ENCODE assay signal across 2 cellular contexts in the genomic region with DNA sequence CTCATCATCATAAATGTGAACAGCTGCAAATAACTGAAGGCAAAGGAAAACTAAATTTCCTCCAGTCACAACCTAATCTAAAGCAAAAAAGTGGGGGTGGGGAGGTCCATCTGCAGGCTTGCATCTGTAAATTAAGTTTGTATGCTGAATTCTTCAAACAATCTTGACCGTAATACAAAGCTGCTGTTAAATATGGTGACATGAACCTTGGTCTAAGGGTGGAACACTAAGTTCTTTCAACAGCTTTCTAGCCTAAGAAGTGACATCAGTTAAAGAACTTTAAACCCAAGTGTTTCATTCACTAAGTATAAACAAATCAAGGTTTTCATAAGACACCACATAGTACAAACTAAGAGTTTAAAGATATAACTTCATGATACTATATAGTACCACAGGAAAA.
A peak's percentile ranks its signal among the peaks of the same experiment; 100 is the strongest.
TF ChIP-seq lines count a peak whose summit lies in the region.

No MANE protein-coding gene starts in this region.

TF ChIP-seq in endothelial cell of umbilical vein, 7 proteins besides CTCF, POLR2A, EP300 and RAD21:
- TF ChIP-seq MYC (IDR thresholded peaks at IDR 0.05; ENCODE audit: low read depth, low read length) (no peak), EZH2 (IDR thresholded peaks at IDR 0.05; ENCODE audit: borderline replicate concordance, low read depth, low read length, severe bottlenecking) (no peak), FOS (IDR thresholded peaks at IDR 0.05; ENCODE audit: borderline replicate concordance, insufficient read depth, low read length) (no peak), POLR2AphosphoS5 (IDR thresholded peaks at IDR 0.05; ENCODE audit: insufficient read depth, low read depth, low read length) (no peak), GATA2 (IDR thresholded peaks at IDR 0.05; ENCODE audit: insufficient read depth, insufficient read length, low read depth, low read length) (no peak), JUN (IDR thresholded peaks at IDR 0.05; ENCODE audit: borderline replicate concordance, insufficient read depth, insufficient read length, low read depth) (no peak)
- TF ChIP-seq, protein P1, sequence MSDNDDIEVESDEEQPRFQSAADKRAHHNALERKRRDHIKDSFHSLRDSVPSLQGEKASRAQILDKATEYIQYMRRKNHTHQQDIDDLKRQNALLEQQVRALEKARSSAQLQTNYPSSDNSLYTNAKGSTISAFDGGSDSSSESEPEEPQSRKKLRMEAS (IDR thresholded peaks at IDR 0.05; ENCODE audit: insufficient read depth, insufficient read length) = no peak
TF ChIP-seq in endothelial cell of umbilical vein: peak in this region for 0.

TF ChIP-seq in HepG2, 621 proteins besides CTCF, POLR2A, EP300 and RAD21 (continues in another document):
- TF ChIP-seq SP5 (CRISPR knock-in tag; IDR thresholded peaks at IDR 0.05; ENCODE audit: borderline replicate concordance, low read depth) (no peak), HNF4A (CRISPR knock-in tag; IDR thresholded peaks at IDR 0.05) (0 out of 2 replicates have a peak, but pooled peaks have one; percentile 20), FOXA1 (IDR thresholded peaks at IDR 0.05) (no peak), FOXA1 (CRISPR knock-in tag; IDR thresholded peaks at IDR 0.05) (no peak), ZNF317 (CRISPR knock-in tag; IDR thresholded peaks at IDR 0.05) (no peak), SRSF1 (optimal IDR thresholded peaks at IDR 0.05; ENCODE audit: low read depth, low read length) (no peak), YEATS4 (CRISPR knock-in tag; IDR thresholded peaks at IDR 0.05; ENCODE audit: borderline replicate concordance) (no peak), SAP130 (CRISPR knock-in tag; IDR thresholded peaks at IDR 0.05; ENCODE audit: low read depth) (no peak), PRPF4 (IDR thresholded peaks at IDR 0.05; ENCODE audit: low read depth, low read length, poor library complexity, severe bottlenecking) (no peak), TSC22D2 (CRISPR knock-in tag; IDR thresholded peaks at IDR 0.05; ENCODE audit: borderline replicate concordance) (no peak), EHMT2 (IDR thresholded peaks at IDR 0.05; ENCODE audit: borderline replicate concordance, low read depth, low read length) (no peak), CAMTA2 (CRISPR knock-in tag; IDR thresholded peaks at IDR 0.05; ENCODE audit: borderline replicate concordance) (no peak), GABPA (IDR thresholded peaks at IDR 0.05; ENCODE audit: low read depth, low read length) (no peak), GABPA (CRISPR knock-in tag; IDR thresholded peaks at IDR 0.05; ENCODE audit: low read depth) (no peak), NR3C1 (CRISPR knock-in tag; IDR thresholded peaks at IDR 0.05) (no peak), ARNT (IDR thresholded peaks at IDR 0.05) (no peak)
- TF ChIP-seq, protein P2, sequence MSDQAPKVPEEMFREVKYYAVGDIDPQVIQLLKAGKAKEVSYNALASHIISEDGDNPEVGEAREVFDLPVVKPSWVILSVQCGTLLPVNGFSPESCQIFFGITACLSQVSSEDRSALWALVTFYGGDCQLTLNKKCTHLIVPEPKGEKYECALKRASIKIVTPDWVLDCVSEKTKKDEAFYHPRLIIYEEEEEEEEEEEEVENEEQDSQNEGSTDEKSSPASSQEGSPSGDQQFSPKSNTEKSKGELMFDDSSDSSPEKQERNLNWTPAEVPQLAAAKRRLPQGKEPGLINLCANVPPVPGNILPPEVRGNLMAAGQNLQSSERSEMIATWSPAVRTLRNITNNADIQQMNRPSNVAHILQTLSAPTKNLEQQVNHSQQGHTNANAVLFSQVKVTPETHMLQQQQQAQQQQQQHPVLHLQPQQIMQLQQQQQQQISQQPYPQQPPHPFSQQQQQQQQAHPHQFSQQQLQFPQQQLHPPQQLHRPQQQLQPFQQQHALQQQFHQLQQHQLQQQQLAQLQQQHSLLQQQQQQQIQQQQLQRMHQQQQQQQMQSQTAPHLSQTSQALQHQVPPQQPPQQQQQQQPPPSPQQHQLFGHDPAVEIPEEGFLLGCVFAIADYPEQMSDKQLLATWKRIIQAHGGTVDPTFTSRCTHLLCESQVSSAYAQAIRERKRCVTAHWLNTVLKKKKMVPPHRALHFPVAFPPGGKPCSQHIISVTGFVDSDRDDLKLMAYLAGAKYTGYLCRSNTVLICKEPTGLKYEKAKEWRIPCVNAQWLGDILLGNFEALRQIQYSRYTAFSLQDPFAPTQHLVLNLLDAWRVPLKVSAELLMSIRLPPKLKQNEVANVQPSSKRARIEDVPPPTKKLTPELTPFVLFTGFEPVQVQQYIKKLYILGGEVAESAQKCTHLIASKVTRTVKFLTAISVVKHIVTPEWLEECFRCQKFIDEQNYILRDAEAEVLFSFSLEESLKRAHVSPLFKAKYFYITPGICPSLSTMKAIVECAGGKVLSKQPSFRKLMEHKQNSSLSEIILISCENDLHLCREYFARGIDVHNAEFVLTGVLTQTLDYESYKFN (CRISPR knock-in tag; conservative IDR thresholded peaks at IDR 0.05) = 0 out of 2 replicates have a peak, but pooled peaks have one; percentile 21
- TF ChIP-seq, protein P3, sequence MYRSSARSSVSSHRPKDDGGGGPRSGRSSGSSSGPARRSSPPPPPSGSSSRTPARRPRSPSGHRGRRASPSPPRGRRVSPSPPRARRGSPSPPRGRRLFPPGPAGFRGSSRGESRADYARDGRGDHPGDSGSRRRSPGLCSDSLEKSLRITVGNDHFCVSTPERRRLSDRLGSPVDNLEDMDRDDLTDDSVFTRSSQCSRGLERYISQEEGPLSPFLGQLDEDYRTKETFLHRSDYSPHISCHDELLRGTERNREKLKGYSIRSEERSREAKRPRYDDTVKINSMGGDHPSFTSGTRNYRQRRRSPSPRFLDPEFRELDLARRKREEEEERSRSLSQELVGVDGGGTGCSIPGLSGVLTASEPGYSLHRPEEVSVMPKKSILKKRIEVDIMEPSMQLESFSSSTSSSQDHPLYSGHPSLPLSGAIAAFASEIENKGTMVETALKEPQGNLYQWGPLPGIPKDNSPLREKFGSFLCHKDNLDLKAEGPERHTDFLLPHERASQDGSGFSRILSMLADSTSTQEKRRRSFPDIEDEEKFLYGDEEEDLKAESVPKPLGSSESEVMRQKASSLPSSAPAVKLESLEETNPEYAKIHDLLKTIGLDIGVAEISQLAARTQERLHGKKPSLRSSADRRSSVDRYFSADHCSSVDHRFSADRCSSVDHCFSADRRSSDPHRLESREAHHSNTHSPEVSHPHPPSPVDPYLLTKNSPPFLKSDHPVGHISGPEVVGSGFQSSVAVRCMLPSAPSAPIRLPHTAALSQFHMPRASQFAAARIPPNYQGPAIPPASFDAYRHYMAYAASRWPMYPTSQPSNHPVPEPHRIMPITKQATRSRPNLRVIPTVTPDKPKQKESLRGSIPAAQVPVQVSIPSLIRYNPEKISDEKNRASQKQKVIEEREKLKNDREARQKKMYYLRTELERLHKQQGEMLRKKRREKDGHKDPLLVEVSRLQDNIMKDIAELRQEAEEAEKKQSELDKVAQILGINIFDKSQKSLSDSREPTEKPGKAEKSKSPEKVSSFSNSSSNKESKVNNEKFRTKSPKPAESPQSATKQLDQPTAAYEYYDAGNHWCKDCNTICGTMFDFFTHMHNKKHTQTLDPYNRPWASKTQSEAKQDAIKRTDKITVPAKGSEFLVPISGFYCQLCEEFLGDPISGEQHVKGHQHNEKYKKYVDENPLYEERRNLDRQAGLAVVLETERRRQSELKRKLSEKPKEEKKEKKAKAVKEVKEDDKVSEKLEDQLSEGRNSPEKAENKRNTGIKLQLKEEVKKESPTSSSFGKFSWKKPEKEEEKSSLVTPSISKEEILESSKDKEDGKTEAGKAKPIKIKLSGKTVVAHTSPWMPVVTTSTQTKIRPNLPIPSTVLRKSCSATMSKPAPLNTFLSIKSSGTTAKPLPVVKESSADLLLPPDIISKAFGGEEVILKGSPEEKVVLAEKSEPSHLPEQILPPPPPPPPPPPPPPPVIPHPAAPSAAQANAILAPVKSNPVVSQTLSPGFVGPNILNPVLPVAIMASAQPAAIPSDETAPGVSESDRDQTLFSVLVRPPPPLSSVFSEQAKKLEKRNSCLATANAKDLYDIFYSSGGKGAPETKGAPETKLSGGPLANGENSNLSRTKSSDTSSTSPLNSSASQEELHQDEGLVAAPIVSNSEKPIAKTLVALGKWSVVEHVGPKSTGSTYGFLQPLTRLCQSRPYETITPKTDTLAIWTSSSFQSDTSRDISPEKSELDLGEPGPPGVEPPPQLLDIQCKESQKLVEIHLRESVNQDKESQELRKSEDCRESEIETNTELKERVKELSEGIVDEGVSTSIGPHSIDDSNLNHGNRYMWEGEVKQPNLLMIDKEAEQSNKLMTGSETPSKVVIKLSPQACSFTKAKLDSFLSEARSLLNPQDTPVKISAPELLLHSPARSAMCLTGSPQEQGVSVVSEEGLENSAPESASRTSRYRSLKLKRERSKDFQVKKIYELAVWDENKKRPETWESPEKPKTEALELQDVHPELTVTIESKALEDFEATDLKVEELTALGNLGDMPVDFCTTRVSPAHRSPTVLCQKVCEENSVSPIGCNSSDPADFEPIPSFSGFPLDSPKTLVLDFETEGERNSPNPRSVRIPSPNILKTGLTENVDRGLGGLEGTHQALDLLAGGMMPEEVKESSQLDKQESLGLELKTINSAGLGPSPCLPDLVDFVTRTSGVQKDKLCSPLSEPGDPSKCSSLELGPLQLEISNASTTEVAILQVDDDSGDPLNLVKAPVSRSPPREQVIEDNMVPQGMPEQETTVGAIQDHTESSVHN (CRISPR knock-in tag; IDR thresholded peaks at IDR 0.05) = no peak
- TF ChIP-seq, protein P4, sequence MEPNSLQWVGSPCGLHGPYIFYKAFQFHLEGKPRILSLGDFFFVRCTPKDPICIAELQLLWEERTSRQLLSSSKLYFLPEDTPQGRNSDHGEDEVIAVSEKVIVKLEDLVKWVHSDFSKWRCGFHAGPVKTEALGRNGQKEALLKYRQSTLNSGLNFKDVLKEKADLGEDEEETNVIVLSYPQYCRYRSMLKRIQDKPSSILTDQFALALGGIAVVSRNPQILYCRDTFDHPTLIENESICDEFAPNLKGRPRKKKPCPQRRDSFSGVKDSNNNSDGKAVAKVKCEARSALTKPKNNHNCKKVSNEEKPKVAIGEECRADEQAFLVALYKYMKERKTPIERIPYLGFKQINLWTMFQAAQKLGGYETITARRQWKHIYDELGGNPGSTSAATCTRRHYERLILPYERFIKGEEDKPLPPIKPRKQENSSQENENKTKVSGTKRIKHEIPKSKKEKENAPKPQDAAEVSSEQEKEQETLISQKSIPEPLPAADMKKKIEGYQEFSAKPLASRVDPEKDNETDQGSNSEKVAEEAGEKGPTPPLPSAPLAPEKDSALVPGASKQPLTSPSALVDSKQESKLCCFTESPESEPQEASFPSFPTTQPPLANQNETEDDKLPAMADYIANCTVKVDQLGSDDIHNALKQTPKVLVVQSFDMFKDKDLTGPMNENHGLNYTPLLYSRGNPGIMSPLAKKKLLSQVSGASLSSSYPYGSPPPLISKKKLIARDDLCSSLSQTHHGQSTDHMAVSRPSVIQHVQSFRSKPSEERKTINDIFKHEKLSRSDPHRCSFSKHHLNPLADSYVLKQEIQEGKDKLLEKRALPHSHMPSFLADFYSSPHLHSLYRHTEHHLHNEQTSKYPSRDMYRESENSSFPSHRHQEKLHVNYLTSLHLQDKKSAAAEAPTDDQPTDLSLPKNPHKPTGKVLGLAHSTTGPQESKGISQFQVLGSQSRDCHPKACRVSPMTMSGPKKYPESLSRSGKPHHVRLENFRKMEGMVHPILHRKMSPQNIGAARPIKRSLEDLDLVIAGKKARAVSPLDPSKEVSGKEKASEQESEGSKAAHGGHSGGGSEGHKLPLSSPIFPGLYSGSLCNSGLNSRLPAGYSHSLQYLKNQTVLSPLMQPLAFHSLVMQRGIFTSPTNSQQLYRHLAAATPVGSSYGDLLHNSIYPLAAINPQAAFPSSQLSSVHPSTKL (CRISPR knock-in tag; IDR thresholded peaks at IDR 0.05) = 0 out of 2 replicates have a peak, but pooled peaks have one; percentile 22
- TF ChIP-seq, protein P5, sequence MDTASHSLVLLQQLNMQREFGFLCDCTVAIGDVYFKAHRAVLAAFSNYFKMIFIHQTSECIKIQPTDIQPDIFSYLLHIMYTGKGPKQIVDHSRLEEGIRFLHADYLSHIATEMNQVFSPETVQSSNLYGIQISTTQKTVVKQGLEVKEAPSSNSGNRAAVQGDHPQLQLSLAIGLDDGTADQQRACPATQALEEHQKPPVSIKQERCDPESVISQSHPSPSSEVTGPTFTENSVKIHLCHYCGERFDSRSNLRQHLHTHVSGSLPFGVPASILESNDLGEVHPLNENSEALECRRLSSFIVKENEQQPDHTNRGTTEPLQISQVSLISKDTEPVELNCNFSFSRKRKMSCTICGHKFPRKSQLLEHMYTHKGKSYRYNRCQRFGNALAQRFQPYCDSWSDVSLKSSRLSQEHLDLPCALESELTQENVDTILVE (CRISPR knock-in tag; IDR thresholded peaks at IDR 0.05) = no peak
- TF ChIP-seq, protein P6, sequence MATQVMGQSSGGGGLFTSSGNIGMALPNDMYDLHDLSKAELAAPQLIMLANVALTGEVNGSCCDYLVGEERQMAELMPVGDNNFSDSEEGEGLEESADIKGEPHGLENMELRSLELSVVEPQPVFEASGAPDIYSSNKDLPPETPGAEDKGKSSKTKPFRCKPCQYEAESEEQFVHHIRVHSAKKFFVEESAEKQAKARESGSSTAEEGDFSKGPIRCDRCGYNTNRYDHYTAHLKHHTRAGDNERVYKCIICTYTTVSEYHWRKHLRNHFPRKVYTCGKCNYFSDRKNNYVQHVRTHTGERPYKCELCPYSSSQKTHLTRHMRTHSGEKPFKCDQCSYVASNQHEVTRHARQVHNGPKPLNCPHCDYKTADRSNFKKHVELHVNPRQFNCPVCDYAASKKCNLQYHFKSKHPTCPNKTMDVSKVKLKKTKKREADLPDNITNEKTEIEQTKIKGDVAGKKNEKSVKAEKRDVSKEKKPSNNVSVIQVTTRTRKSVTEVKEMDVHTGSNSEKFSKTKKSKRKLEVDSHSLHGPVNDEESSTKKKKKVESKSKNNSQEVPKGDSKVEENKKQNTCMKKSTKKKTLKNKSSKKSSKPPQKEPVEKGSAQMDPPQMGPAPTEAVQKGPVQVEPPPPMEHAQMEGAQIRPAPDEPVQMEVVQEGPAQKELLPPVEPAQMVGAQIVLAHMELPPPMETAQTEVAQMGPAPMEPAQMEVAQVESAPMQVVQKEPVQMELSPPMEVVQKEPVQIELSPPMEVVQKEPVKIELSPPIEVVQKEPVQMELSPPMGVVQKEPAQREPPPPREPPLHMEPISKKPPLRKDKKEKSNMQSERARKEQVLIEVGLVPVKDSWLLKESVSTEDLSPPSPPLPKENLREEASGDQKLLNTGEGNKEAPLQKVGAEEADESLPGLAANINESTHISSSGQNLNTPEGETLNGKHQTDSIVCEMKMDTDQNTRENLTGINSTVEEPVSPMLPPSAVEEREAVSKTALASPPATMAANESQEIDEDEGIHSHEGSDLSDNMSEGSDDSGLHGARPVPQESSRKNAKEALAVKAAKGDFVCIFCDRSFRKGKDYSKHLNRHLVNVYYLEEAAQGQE (IDR thresholded peaks at IDR 0.05; ENCODE audit: borderline replicate concordance in 1 of 2, low read depth in 1 of 2, low read length in 2 of 2) = no peak
- TF ChIP-seq, protein P7, sequence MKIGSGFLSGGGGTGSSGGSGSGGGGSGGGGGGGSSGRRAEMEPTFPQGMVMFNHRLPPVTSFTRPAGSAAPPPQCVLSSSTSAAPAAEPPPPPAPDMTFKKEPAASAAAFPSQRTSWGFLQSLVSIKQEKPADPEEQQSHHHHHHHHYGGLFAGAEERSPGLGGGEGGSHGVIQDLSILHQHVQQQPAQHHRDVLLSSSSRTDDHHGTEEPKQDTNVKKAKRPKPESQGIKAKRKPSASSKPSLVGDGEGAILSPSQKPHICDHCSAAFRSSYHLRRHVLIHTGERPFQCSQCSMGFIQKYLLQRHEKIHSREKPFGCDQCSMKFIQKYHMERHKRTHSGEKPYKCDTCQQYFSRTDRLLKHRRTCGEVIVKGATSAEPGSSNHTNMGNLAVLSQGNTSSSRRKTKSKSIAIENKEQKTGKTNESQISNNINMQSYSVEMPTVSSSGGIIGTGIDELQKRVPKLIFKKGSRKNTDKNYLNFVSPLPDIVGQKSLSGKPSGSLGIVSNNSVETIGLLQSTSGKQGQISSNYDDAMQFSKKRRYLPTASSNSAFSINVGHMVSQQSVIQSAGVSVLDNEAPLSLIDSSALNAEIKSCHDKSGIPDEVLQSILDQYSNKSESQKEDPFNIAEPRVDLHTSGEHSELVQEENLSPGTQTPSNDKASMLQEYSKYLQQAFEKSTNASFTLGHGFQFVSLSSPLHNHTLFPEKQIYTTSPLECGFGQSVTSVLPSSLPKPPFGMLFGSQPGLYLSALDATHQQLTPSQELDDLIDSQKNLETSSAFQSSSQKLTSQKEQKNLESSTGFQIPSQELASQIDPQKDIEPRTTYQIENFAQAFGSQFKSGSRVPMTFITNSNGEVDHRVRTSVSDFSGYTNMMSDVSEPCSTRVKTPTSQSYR (CRISPR knock-in tag; IDR thresholded peaks at IDR 0.05; ENCODE audit: borderline replicate concordance) = peak; percentile 20; the same call in 1 of the 2 replicates
